In the genomic region with DNA sequence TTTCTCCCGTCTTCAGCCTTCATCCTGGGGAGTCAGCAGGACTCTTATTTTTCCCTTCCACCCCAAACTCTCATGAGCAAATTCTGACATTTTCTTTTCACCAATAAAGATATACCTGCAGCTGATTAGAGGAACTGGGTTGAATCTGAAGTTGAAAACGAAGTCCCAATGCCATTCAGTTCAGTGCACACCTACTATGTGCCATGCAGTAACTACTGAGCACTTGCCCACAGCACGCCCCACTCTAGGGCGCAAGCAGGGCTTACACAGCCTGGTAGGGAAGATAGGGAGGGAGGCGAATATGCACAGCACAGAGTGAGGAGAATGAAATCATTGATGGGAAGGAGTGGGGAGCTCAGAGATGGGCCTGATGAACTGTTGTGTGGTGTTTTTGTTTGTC, we compare ENCODE assay signal across 16 cellular contexts.
"Had no signal": no experiment of that assay in that cellular context is flagged by ENCODE, and none has a peak within 500 bp of the region (broad histone marks: within the 10 kb centered on the region; RNA-seq: fewer than 3 reads in every experiment).

No MANE protein-coding gene starts in this region.

- H3K9me3 ChIP-seq: upper lobe of right lung had no signal

- ATAC-seq: foreskin keratinocyte, natural killer cell, upper lobe of right lung had no signal

- H3K4me1 Mint-ChIP-seq: natural killer cell had no signal

- H3K27me3 ChIP-seq: foreskin keratinocyte, upper lobe of right lung had no signal

- H3K9me3 Mint-ChIP-seq: natural killer cell had no signal

- H3K27ac ChIP-seq: foreskin keratinocyte, upper lobe of right lung had no signal

- H3K4me3 ChIP-seq: coronary artery, upper lobe of right lung had no signal

- H3K36me3 Mint-ChIP-seq: natural killer cell had no signal

- H3K27ac Mint-ChIP-seq: endodermal cell, natural killer cell had no signal

- H3K36me3 ChIP-seq: upper lobe of right lung had no signal

- H3K4me1 ChIP-seq: upper lobe of right lung had no signal

- H3K4me3 Mint-ChIP-seq: endodermal cell, natural killer cell had no signal

- DNase-seq: central memory CD4-positive, alpha-beta T cell; effector CD4-positive, alpha-beta T cell; endodermal cell; erythroblast; foreskin keratinocyte; head of caudate nucleus; hippocampal formation; kidney glomerular epithelial cell; mammary epithelial cell; natural killer cell; posterior cingulate gyrus; small intestine; stimulated activated CD4-positive, alpha-beta T cell treated with anti-CD3 and anti-CD28 coated beads, Interleukin-2, amount 100 ng/mL, for 48 hours; stimulated activated naive CD4-positive, alpha-beta T cell treated with Interleukin-2 at 50 U/mL for 16 hours; upper lobe of right lung had no signal
